ENCODE assay signal across 13 cellular contexts in the genomic region with DNA sequence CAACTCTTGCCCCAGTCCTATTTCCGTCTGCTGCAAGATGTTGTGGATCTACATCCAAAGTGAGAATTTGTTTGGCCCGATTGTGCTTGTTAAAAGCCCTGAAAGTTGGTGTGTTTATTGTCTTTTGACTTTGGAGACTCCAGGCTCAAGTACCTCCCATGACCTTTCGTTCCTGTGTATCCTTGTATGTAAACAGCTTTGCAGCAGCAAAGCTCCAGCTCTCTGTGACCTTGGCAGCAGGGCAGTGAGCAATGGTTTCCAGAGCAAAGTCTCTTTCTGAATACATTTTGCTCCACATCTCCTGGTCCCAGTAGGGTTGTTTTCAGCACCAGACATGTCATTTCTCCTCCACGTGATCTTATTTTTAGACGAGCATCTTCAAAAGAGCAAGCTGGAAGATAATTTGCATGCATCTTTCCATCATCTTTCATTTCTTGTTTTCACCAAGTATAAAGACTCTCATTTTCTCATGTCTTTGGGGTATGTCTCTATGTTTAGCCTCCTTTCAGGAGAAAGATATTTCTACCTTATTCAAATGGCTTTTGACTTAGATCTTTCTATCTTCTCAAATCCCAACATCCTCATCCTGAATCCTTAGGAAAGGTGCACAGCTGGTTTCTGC.
DNase-seq lines count a peak whose midpoint lies in the region; ATAC-seq and TF ChIP-seq lines count a peak whose summit lies in the region.
"Had no signal": no experiment of that assay in that cellular context is flagged by ENCODE, and none has a peak within 500 bp of the region (broad histone marks: within the 10 kb centered on the region; RNA-seq: fewer than 3 reads in every experiment).

No MANE protein-coding gene starts in this region.

- peak; percentile 35 for DNase-seq in AG08396 (ENCODE audit: low spot score)
- DNase-seq in HuH-7.5 (ENCODE audit: low spot score): peak; percentile 46
- peak; percentile 61 to 63 for DNase-seq in foreskin fibroblast
- no peak for DNase-seq in sciatic nerve (ENCODE audit: low spot score)
- no peak for DNase-seq in GM19238 (ENCODE audit: insufficient read length, low spot score)
- DNase-seq: activated CD4-positive, alpha-beta memory T cell treated with anti-CD3 and anti-CD28 coated beads for 36 hours; activated effector memory CD4-positive, alpha-beta T cell treated with anti-CD3 and anti-CD28 coated beads, Interleukin-2, amount 50 U/mL, for 16 hours; MV-4-11; upper lobe of right lung had no signal

- intact Hi-C loops in sciatic nerve (cut with DNase I): no loop called here

- H3K4me3 ChIP-seq in foreskin fibroblast (ENCODE audit: low read depth in 1 of 2, low read length in 2 of 2): no peak overlapping the region
- H3K4me3 ChIP-seq: cardiac muscle cell, upper lobe of right lung had no signal

- no peak for TF ChIP-seq CTCF in foreskin fibroblast (IDR thresholded peaks at IDR 0.05; ENCODE audit: low read depth, low read length)

- ATAC-seq in sciatic nerve (peak; percentile 96), GM18861 (IDR thresholded peaks at IDR 0.05; ENCODE audit: unreplicated experiment) (no peak), HG03342 (IDR thresholded peaks at IDR 0.05; ENCODE audit: unreplicated experiment) (no peak), GM21786 (IDR thresholded peaks at IDR 0.05; ENCODE audit: unreplicated experiment) (no peak)
- ATAC-seq: upper lobe of right lung had no signal

Comparison
In these comparisons a context has a peak if more than half of its experiments do, and no peak if none do; other contexts are left out.
1. DNase-seq: peak in AG08396 (single experiment), HuH-7.5 (single experiment) and foreskin fibroblast (2 of 2); none in sciatic nerve (single experiment) and GM19238 (single experiment).